ENCODE assay signal across 27 cellular contexts in genomic region chr11:130408901-130409300, GRCh38. TPM values are rescaled to one million over a fixed set of nuclear protein-coding genes. Genes with fewer than 3 reads are reported as not detected.
"Had no signal": no experiment of that assay in that cellular context is flagged by ENCODE, and none has a peak within 500 bp of the region (broad histone marks: within the 10 kb centered on the region; RNA-seq: fewer than 3 reads in every experiment).

No MANE protein-coding gene starts in this region.

- H3K4me1 ChIP-seq: lower lobe of right lung, neural progenitor cell, parathyroid adenoma had no signal

- ATAC-seq: left colon; lower lobe of right lung; naive thymus-derived CD4-positive, alpha-beta T cell; stimulated activated naive B cell treated with anti-CD40 and anti-IgM and Interleukin-4, amounts not matched to agents 10 μg/mL and 1 μg/mL and 100 μg/mL, for 72 hours had no signal

- H3K9ac ChIP-seq: neural progenitor cell, parathyroid adenoma had no signal

- H3K9me3 ChIP-seq: esophagus muscularis mucosa, heart right ventricle, lower lobe of right lung, thoracic aorta, tibial nerve had no signal

- H3K36me3 ChIP-seq: heart right ventricle, lower lobe of right lung, neural progenitor cell, thoracic aorta had no signal

- DNase-seq: central memory CD4-positive, alpha-beta T cell; effector CD8-positive, alpha-beta T cell; foreskin melanocyte; glutamatergic neuron; heart right ventricle; hippocampal formation; immature natural killer cell; islet precursor cell; kidney glomerular epithelial cell; left colon; left ventricle myocardium superior; lower lobe of right lung; naive thymus-derived CD4-positive, alpha-beta T cell; right cardiac atrium; small intestine; stimulated activated CD4-positive, alpha-beta T cell treated with anti-CD3 and anti-CD28 coated beads, Interleukin-15, amount 100 ng/mL, for 24 hours; stimulated activated CD4-positive, alpha-beta T cell treated with anti-CD3 and anti-CD28 coated beads, Interleukin-2, amount 100 ng/mL, for 48 hours; stimulated activated naive B cell treated with anti-CD40 and anti-IgM and Interleukin-4, amounts not matched to agents 10 μg/mL and 1 μg/mL and 100 μg/mL, for 72 hours had no signal

- H3K27me3 ChIP-seq: esophagus muscularis mucosa, neural progenitor cell, tibial nerve had no signal

- H3K27ac ChIP-seq: lower lobe of right lung, neural progenitor cell, parathyroid adenoma, tibial nerve had no signal

- H3K4me3 ChIP-seq: esophagus muscularis mucosa, heart right ventricle, lower lobe of right lung, neural progenitor cell, thoracic aorta, tibial nerve had no signal

RNA-seq across cellular contexts. Expression of gene ADAMTS8, which starts 19.5 kb away (rescaled TPM):
- total RNA-seq: endothelial cell of umbilical vein; epithelial cell of proximal tubule; mononuclear cell; naive thymus-derived CD4-positive, alpha-beta T cell; osteoblast had no signal

RNA-seq across cellular contexts. Expression of gene ADAMTS15, which starts 39.5 kb away (rescaled TPM):
- total RNA-seq: endothelial cell of umbilical vein, mononuclear cell had no signal
